In the genomic region with DNA sequence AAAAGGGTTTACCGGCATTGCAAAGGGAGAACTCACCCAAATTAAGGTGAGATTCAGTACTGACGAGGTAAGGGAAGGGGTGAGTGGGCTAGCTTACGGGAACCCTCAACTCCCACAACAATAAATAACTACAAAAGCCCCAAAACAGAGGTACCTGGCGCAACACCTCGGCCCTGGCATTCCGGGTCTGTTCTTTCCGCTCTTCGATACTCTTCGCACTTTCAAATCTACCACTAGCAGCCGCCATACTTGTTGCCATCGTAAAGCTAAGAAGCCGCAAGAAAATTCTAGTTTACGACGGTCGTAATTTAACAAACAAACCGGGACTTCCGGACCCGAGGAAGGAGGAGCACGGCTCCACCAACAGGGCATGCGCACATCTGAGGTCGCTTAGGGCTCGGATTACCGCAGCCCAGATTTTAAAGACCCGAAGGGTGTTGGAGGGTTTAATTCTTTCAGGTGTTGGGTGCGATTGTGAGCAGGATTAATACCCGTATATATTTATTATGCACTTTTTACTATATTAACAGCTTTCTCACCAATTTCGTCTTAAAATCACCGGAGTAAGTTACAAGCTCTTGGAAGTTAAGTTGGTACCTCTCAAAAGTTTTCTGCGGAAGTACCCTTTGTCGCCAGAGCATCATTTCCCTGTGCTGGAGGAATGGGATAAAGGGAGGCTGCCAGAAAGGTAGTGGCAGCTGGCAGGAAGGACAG, we compare ENCODE assay signal across 8 cellular contexts. TPM values are rescaled to one million over a fixed set of nuclear protein-coding genes. Genes with fewer than 3 reads are reported as not detected.
A peak's percentile ranks its signal among the peaks of the same experiment; 100 is the strongest.
DNase-seq lines count a peak whose midpoint lies in the region; ATAC-seq, FAIRE-seq and TF ChIP-seq lines count a peak whose summit lies in the region.

CWF19L2 (minus strand) TSS at position 268 of the 714 bp plus-strand sequence; CDS start at position 259, 9 bp downstream.

- H3K9ac ChIP-seq in H1 (replicated peaks in 1 of 4; ENCODE audit: extremely low read depth in 1 of 4, low read depth in 3 of 4, low read length in 3 of 4) (peak within 1 kb of the TSS; percentile 80 to 99 (median 86)), mesenchymal stem cell (ENCODE audit: low read length) (peak within 1 kb of the TSS; percentile 98)

- H3K14ac ChIP-seq in H1 (ENCODE audit: insufficient read length) (no peak within 1 kb of the TSS), mesenchymal stem cell (ENCODE audit: low read length in 2 of 2) (no peak within 1 kb of the TSS)

- H2AFZ ChIP-seq in H1 (ENCODE audit: low read length) (peak within 1 kb of the TSS; percentile 97), mesenchymal stem cell (ENCODE audit: low read depth, low read length) (peak within 1 kb of the TSS; percentile 77)

- no peak within 1 kb of the TSS for H3K18ac ChIP-seq in H1 (ENCODE audit: extremely low read depth, low read length)
- peak within 1 kb of the TSS in 1 of 2 experiments; percentile 57 for H3K18ac ChIP-seq in mesenchymal stem cell (ENCODE audit: low read depth in 1 of 2, low read length in 2 of 2)

- peak within 1 kb of the TSS; percentile 66 for H3K27ac ChIP-seq in H1 (ENCODE audit: low read depth, low read length)
- peak within 1 kb of the TSS; percentile 11 for H3K27ac ChIP-seq in mesenchymal stem cell (ENCODE audit: low read length, poor library complexity, severe bottlenecking)

- TF ChIP-seq POLR2A in H1 (IDR thresholded peaks at IDR 0.05; ENCODE audit: control extremely low read depth in 1 of 2, low read depth in 2 of 2, low read length in 2 of 2), result peak; percentile 62 to 96

- H2BK20ac ChIP-seq in H1 (ENCODE audit: low read length), result no peak within 1 kb of the TSS

- peaks cover 3% of the 10 kb centered on the region; the same call in 1 of the 2 replicates for H3K23me2 ChIP-seq in H1 (ENCODE audit: low read depth, low read length)

- TF ChIP-seq RAD21 in H1 (IDR thresholded peaks at IDR 0.05 in 1 of 2, conservative IDR thresholded peaks at IDR 0.05 in 1 of 2; ENCODE audit: low read depth in 2 of 2, low read length in 2 of 2), result no peak

- H2AK5ac ChIP-seq in H1 (ENCODE audit: low read depth, low read length), result no peak within 1 kb of the TSS
- H2AK5ac ChIP-seq in mesenchymal stem cell (ENCODE audit: low read length, severe bottlenecking), result no peak within 1 kb of the TSS

- TF ChIP-seq EP300 in H1 (IDR thresholded peaks at IDR 0.05; ENCODE audit: borderline replicate concordance in 1 of 2, low read depth in 2 of 2, low read length in 2 of 2), result no peak

- peak within 1 kb of the TSS; percentile 54; the same call in 1 of the 2 replicates for H2BK5ac ChIP-seq in H1 (ENCODE audit: low read depth, low read length)
- H2BK5ac ChIP-seq in mesenchymal stem cell (ENCODE audit: low read depth, low read length, poor library complexity, severe bottlenecking), result no peak within 1 kb of the TSS

- ATAC-seq in GM21360 (IDR thresholded peaks at IDR 0.05; ENCODE audit: unreplicated experiment), result peak; percentile 96

- peak; percentile 84 for FAIRE-seq in H1 (lab: Jason Lieb, UNC)

- H2BK12ac ChIP-seq in H1 (ENCODE audit: low read depth, low read length) (no peak within 1 kb of the TSS), mesenchymal stem cell (ENCODE audit: low read length in 2 of 2) (no peak within 1 kb of the TSS)

- H3K4ac ChIP-seq in H1 (replicated peaks; ENCODE audit: insufficient read length, low read depth, low read length) (peak within 1 kb of the TSS; percentile 44), mesenchymal stem cell (ENCODE audit: low read depth in 1 of 2, low read length in 2 of 2) (peak within 1 kb of the TSS in 1 of 2 experiments; percentile 89)

- H3K4me2 ChIP-seq in H1 (ENCODE audit: insufficient read depth in 1 of 2, low read depth in 2 of 2, low read length in 2 of 2), result peak within 1 kb of the TSS; percentile 67 to 84
- peak within 1 kb of the TSS; percentile 81 for H3K4me2 ChIP-seq in mesenchymal stem cell (ENCODE audit: low read length, poor library complexity, severe bottlenecking)

- peaks cover 0 to 24% of the 10 kb centered on the region in 2 experiments; a peak in 2 of 4 replicates for H3K79me2 ChIP-seq in H1 (ENCODE audit: control insufficient read depth in 1 of 2, insufficient read depth in 2 of 2, low read length in 2 of 2)

- CTCF ChIA-PET in H1 (lab: Charles Lee; ENCODE audit: partially characterized antibody), result interaction anchor here (0.6 to 1.3 kb wide), 5 partner anchors 11 to 344 kb away, joined by 3 to 5 read pairs (median 3); no protein-coding TSS in a partner anchor

- no peaks in the 10 kb centered on the region for H3K9me3 ChIP-seq in H1 (ENCODE audit: insufficient read depth in 2 of 2, low read depth in 1 of 2, low read length in 1 of 2)
- no peaks in the 10 kb centered on the region for H3K9me3 ChIP-seq in mesenchymal stem cell (ENCODE audit: control insufficient read depth, low read length)

- H2BK15ac ChIP-seq in H1 (ENCODE audit: low read length) (no peak within 1 kb of the TSS), mesenchymal stem cell (ENCODE audit: low read depth, poor library complexity, severe bottlenecking) (no peak within 1 kb of the TSS)

- H4K8ac ChIP-seq in H1 (ENCODE audit: extremely low read depth, insufficient read depth, low read length) (peak within 1 kb of the TSS; percentile 91; the same call in 1 of the 2 replicates), mesenchymal stem cell (ENCODE audit: low read length) (peak within 1 kb of the TSS; percentile 66)

- H3K79me1 ChIP-seq in H1 (ENCODE audit: low read depth, low read length), result no peaks in the 10 kb centered on the region
- H3K79me1 ChIP-seq in mesenchymal stem cell (replicated peaks; ENCODE audit: low read length, poor library complexity, severe bottlenecking), result peaks cover 6% of the 10 kb centered on the region

- H3K4me3 ChIP-seq in H1 (ENCODE audit: extremely low read depth in 1 of 4, insufficient read depth in 2 of 4, low read depth in 3 of 4, low read length in 4 of 4) (peak within 1 kb of the TSS; percentile 82 to 97 (median 90)), mesenchymal stem cell (ENCODE audit: insufficient read depth in 1 of 2, low read depth in 1 of 2, low read length in 2 of 2) (peak within 1 kb of the TSS; percentile 61 to 99)

- H4K5ac ChIP-seq in H1 (ENCODE audit: insufficient read length, low read depth, low read length), result peak within 1 kb of the TSS; percentile 81

- 1% methylated on average over 30 of the region's 30 CpGs; no CpG with 5 or more reads in 1 of the 2 experiments for WGBS in H1 (ENCODE audit: extremely low coverage in 1 of 2, insufficient coverage in 1 of 2, insufficient read length in 1 of 2, insufficient replicate concordance in 2 of 2, low coverage in 1 of 2, low lambda C conversion rate in 2 of 2, missing lambda C conversion rate in 1 of 2), 2 experiments
- whole genome bisulfite sequencing in mesenchymal stem cell, result under 1% methylated on average over 24 of the region's 30 CpGs

- H2BK120ac ChIP-seq in H1 (replicated peaks; ENCODE audit: low read depth, low read length), result peak within 1 kb of the TSS; percentile 21
- H2BK120ac ChIP-seq in mesenchymal stem cell (ENCODE audit: low read depth, low read length), result no peak within 1 kb of the TSS

- peak; percentile 84 for DNase-seq in COLO668 (lab: John Stamatoyannopoulos, UW; ENCODE audit: unreplicated experiment)
- DNase-seq in HT1080 (ENCODE audit: low read depth), result peak; percentile 92
- peak; percentile 97 for DNase-seq in NOMO-1 treated with DMSO at 0.1 percent for 48 hours (lab: John Stamatoyannopoulos, UW; ENCODE audit: unreplicated experiment)
- peak; percentile 78 to 83 for DNase-seq in activated CD8-positive, alpha-beta memory T cell treated with anti-CD3 and anti-CD28 coated beads for 4 hours (ENCODE audit: low read depth in 2 of 2)
- peak; percentile 81 to 83 for DNase-seq in H1 (ENCODE audit: low read depth in 1 of 2, low spot score in 2 of 2)
- DNase-seq in mesenchymal stem cell, result peak; percentile 97
- DNase-seq in stimulated activated CD8-positive, alpha-beta memory T cell treated with anti-CD3 and anti-CD28 coated beads, Interleukin-12 subunit alpha, Interleukin-12 subunit beta, amount 100 ng/mL, for 4 hours (ENCODE audit: low read depth), result peak; percentile 76

- POLR2A ChIA-PET in H1 (lab: Charles Lee; ENCODE audit: partially characterized antibody), result interaction anchor here (0.6 to 1.6 kb wide), 9 partner anchors 8 to 374 kb away, joined by 3 to 7 read pairs (median 3); no protein-coding TSS in a partner anchor

- H3K23ac ChIP-seq in H1 (ENCODE audit: insufficient read length), result no peak within 1 kb of the TSS
- no peak within 1 kb of the TSS for H3K23ac ChIP-seq in mesenchymal stem cell (ENCODE audit: low read length in 2 of 2)

- TF ChIP-seq CTCF in H1 (IDR thresholded peaks at IDR 0.05; ENCODE audit: control extremely low read depth in 1 of 3, insufficient read depth in 1 of 3, low read depth in 1 of 3, low read length in 3 of 3), result no peak

- H4K20me1 ChIP-seq in H1 (replicated peaks in 1 of 2; ENCODE audit: control insufficient read depth in 1 of 2, insufficient read depth in 2 of 2, low read length in 2 of 2), result no peaks in the 10 kb centered on the region

- H3K4me1 ChIP-seq in H1 (replicated peaks in 1 of 4; ENCODE audit: control insufficient read depth in 3 of 4, insufficient read depth in 4 of 4, low read length in 3 of 4) (0 out of 7 replicates have a peak, but pooled peaks cover 0 to 2% (median 0%) of the 10 kb centered on the region in 4 experiments), mesenchymal stem cell (ENCODE audit: control insufficient read depth, insufficient read depth, low read depth, low read length) (no peaks in the 10 kb centered on the region)

- peak within 1 kb of the TSS; percentile 54 for H4K91ac ChIP-seq in H1 (replicated peaks; ENCODE audit: insufficient read length, low read length)
- H4K91ac ChIP-seq in mesenchymal stem cell (ENCODE audit: low read length), result no peak within 1 kb of the TSS

- H3K56ac ChIP-seq in H1 (replicated peaks; ENCODE audit: insufficient read length, low read depth, low read length), result peak within 1 kb of the TSS; percentile 49

- H3K36me3 ChIP-seq in H1 (ENCODE audit: control insufficient read depth in 2 of 4, insufficient read depth in 4 of 4, low read length in 3 of 4) (peaks cover 8 to 16% (median 12%) of the 10 kb centered on the region in 4 experiments; a peak in 6 of 8 replicates), mesenchymal stem cell (ENCODE audit: control insufficient read depth in 1 of 2, insufficient read depth in 2 of 2, low read depth in 1 of 2, low read length in 2 of 2) (peaks cover 10 to 16% of the 10 kb centered on the region in 2 experiments)

- H3K27me3 ChIP-seq in H1 (replicated peaks in 1 of 4; ENCODE audit: control insufficient read depth in 3 of 4, extremely low read depth in 1 of 4, insufficient read depth in 3 of 4, low read length in 3 of 4), result no peaks in the 10 kb centered on the region
- no peaks in the 10 kb centered on the region for H3K27me3 ChIP-seq in mesenchymal stem cell (ENCODE audit: control insufficient read depth in 1 of 2, insufficient read depth in 1 of 2, low read length in 2 of 2)

RNA-seq across cellular contexts. Expression of gene CWF19L2, which starts in this region (rescaled TPM):
- total RNA-seq in HT1080 (2014; rRNA removed; shearing (Covaris generic)), result 8.0 and 9.0 TPM in 2 replicates
- 5.8 and 6.8 TPM in 2 replicates for polyA plus RNA-seq in HT1080 (2015; cell fraction: cytosol; rRNA removed)
- 10.2 and 11.3 TPM in 2 replicates for polyA plus RNA-seq in HT1080 (2015; cell fraction: nucleus; rRNA removed)
- 16.3 and 16.6 TPM in 2 replicates for total RNA-seq in H1 (2021; fragmentation: NEBNext Ultra II Directional; extraction: Animal tissue kit (Norgen Biotek cat#: 25700))
- polyA plus RNA-seq in H1 (2011; rRNA removed), result 1.1 and 2.2 TPM in 2 replicates
- 3.8 TPM for polyA plus RNA-seq in H1 (2011; cell fraction: cytosol; rRNA removed)
- 1.9 TPM for polyA plus RNA-seq in H1 (2011; cell fraction: nucleus; rRNA removed)
- polyA plus RNA-seq in H1 (2012, experiment 1 of 2), result 7.8 to 16.8 TPM (median 9.2 TPM) in 4 replicates
- 1.0 TPM for polyA plus RNA-seq in H1 (2012, experiment 2 of 2)
- polyA plus RNA-seq in H1 (2013, experiment 1 of 2), result 15.7 TPM
- polyA plus RNA-seq in H1 (2013, experiment 2 of 2), result 14.1 TPM
- polyA minus RNA-seq in H1 (2011; rRNA and poly(A)+ RNA removed), result 8.9 and 10.9 TPM in 2 replicates
- polyA minus RNA-seq in H1 (2011; cell fraction: cytosol; rRNA and poly(A)+ RNA removed), result 10.6 TPM
- 29.0 TPM for polyA minus RNA-seq in H1 (2011; cell fraction: nucleus; rRNA and poly(A)+ RNA removed)
- polyA plus RNA-seq in mesenchymal stem cell (2013, experiment 1 of 2), result 5.9 TPM
- 5.8 TPM for polyA plus RNA-seq in mesenchymal stem cell (2013, experiment 2 of 2)

Comparison
In these comparisons a context has a peak if more than half of its experiments do, and no peak if none do; other contexts are left out.
1. Peak in every context shown above with its lines: DNase-seq, ATAC-seq, H3K4me3 ChIP-seq and H3K27ac ChIP-seq.